Comparison of ENCODE assay signal across 8 cellular contexts in the genomic region with DNA sequence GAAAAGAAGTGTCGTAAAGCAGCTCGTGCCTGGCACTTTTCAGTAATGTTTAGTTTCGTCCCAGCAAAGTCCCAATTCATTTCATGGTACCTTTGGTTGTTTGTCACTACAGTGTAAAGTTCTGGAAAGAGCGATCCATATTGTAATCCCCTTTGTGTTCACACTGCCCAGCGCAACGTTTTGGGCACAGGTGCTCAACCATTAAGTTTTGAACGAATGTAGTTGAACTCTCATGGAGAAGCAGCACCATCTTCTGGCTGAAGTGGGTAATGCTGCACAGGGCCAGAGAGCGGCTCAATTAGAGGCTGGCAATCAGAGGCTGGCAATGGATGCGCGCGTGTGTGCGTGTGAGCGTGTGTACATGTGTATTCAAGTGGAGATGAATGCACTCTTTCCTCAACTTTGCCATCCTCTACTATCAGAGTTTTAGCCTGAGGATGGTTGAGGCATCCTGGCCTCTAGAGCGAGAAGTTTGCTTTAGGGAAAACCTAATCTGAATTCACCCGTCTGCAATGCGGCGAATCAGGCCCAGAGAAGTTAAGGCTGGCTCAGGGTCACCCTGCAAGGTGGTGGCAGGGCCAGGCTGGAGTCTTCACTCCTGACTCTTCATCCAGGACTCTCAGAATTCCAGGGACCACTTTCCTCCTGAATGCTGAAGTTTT. TPM values are rescaled to one million over a fixed set of nuclear protein-coding genes. Genes with fewer than 3 reads are reported as not detected.
DNase-seq lines count a peak whose midpoint lies in the region; ATAC-seq, FAIRE-seq and TF ChIP-seq lines count a peak whose summit lies in the region.

No MANE protein-coding gene starts in this region.

- H3K27me3 ChIP-seq in HepG2 (ENCODE audit: control insufficient read depth in 1 of 2, insufficient read depth in 2 of 2, low read length in 2 of 2) = peaks cover 1 to 4% of the 10 kb centered on the region in 2 experiments; a peak in 3 of 5 replicates

- TF ChIP-seq EP300 in HepG2 (IDR thresholded peaks at IDR 0.05; ENCODE audit: low read depth in 2 of 2, low read length in 2 of 2) = no peak
- TF ChIP-seq EP300 in HepG2 (CRISPR knock-in tag; IDR thresholded peaks at IDR 0.05; ENCODE audit: borderline replicate concordance) = no peak

- no peak overlapping the region for H3K27ac ChIP-seq in HepG2 (ENCODE audit: extremely low read length, insufficient read depth, low read length)

- H3K9me3 ChIP-seq in HepG2 (ENCODE audit: low read length) = no peaks in the 10 kb centered on the region

- H3K36me3 ChIP-seq in HepG2 (replicated peaks in 1 of 2; ENCODE audit: control insufficient read depth in 1 of 2, insufficient read depth in 2 of 2, low read length in 2 of 2) = no peaks in the 10 kb centered on the region

- in situ Hi-C loops in HepG2 (cut with HindIII; ENCODE audit: extremely low pct_ligation_motif_present, low pct_unique_long_range_greater_than_20kb) = loop anchor here (10.0 kb wide), 2 partner anchors 218 to 258 kb away; partner anchors contain the start of gene MRPS23

- no peak overlapping the region for H3K4me3 ChIP-seq in AG09309 (ENCODE audit: control insufficient read depth, low read depth, low read length)
- no peak overlapping the region for H3K4me3 ChIP-seq in HepG2 (replicated peaks in 1 of 3; ENCODE audit: insufficient read depth in 1 of 3, low read depth in 2 of 3, low read length in 3 of 3)

- H2AFZ ChIP-seq in HepG2 (ENCODE audit: low read length) = no peak overlapping the region

- no peaks in the 10 kb centered on the region for H3K4me1 ChIP-seq in HepG2 (ENCODE audit: insufficient read depth, low read length)

- BruUV-seq in HepG2 (replicated peaks; lab: Mats Ljungman, UMichigan) = no TSS peak

- TF ChIP-seq POLR2A in HepG2 (IDR thresholded peaks at IDR 0.05; ENCODE audit: insufficient read depth in 1 of 2, low read depth in 2 of 2, low read length in 2 of 2) = no peak

- peak; percentile 97 for TF ChIP-seq CTCF in AG09309 (IDR thresholded peaks at IDR 0.05; ENCODE audit: control insufficient read depth, insufficient read depth, low read depth, low read length, missing control alignments)
- peak; percentile 98 for TF ChIP-seq CTCF in HepG2 (CRISPR knock-in tag; IDR thresholded peaks at IDR 0.05)

- peak overlapping the region; percentile 43 for H3K4me2 ChIP-seq in HepG2 (ENCODE audit: low read depth, low read length)

- CTCF ChIA-PET in HepG2 (lab: Yijun Ruan, JAX; ENCODE audit: low intra/inter-chr PET ratio, low total read pairs) = interaction anchor here (0.7 to 2.0 kb wide), 7 partner anchors 29 to 280 kb away, joined by 3 to 13 read pairs (median 4); no protein-coding TSS in a partner anchor

- H4K20me1 ChIP-seq in HepG2 (ENCODE audit: insufficient read depth, low read length) = no peaks in the 10 kb centered on the region

- ATAC-seq in HepG2 (peak; percentile 84), HG02588 (IDR thresholded peaks at IDR 0.05; ENCODE audit: unreplicated experiment) (no peak)

- POLR2A ChIA-PET in HepG2 (lab: Yijun Ruan, JAX) = no interaction called here

- no peak for DNase-seq in AG09309 (ENCODE audit: low read depth)
- DNase-seq in HCEC 1CT = peak; percentile 42
- peak; percentile 92 for DNase-seq in NCI-H510A treated with DMSO at 0.1 percent for 48 hours (lab: John Stamatoyannopoulos, UW)
- DNase-seq in activated CD4-positive, alpha-beta T cell treated with anti-CD3 and anti-CD28 coated beads for 24 hours (ENCODE audit: low read depth in 2 of 2) = peak; percentile 87 to 88
- DNase-seq in cerebellum (ENCODE audit: low spot score) = peak; percentile 80
- peak; percentile 70 for DNase-seq in HepG2 (ENCODE audit: low spot score)
- DNase-seq in stimulated activated CD4-positive, alpha-beta T cell treated with anti-CD3 and anti-CD28 coated beads, TNF-alpha, amount 100 ng/mL, for 1 hour (ENCODE audit: low read depth in 3 of 3, low spot score in 1 of 3) = peak; percentile 54 to 85 (median 73)

- H3K9ac ChIP-seq in HepG2 (ENCODE audit: insufficient read depth, low read depth, low read length) = no peak overlapping the region

- peak; percentile 96 for FAIRE-seq in HepG2 (lab: Jason Lieb, UNC)

- 32% methylated on average over 16 of the region's 17 CpGs for WGBS in HepG2 (ENCODE audit: low lambda C conversion rate)

- TF ChIP-seq RAD21 in HepG2 (CRISPR knock-in tag; IDR thresholded peaks at IDR 0.05) = peak; percentile 93

- intact Hi-C loops in HepG2 (cut with micrococcal nuclease; ENCODE audit: unreplicated experiment) = loop anchor here (1.0 to 5.0 kb wide), 4 partner anchors 114 to 981 kb away; no protein-coding TSS in a partner anchor

- H3K79me2 ChIP-seq in HepG2 (ENCODE audit: insufficient read depth, low read length) = no peaks in the 10 kb centered on the region

RNA-seq across cellular contexts. Expression of gene DYNLL2, which starts 29.9 kb away (rescaled TPM):
- total RNA-seq in cerebellum (41.7 TPM), HepG2 (2016; rRNA removed; fragmentation: Illumina TruSeq; extraction: Trizol) (29.0 and 34.8 TPM in 2 replicates)
- total RNA-seq in HepG2 (2016; cell fraction: cytosol; rRNA removed; fragmentation: Illumina TruSeq; extraction: Trizol; ENCODE audit: low read depth) = 6.1 and 6.8 TPM in 2 replicates
- 29.9 and 31.0 TPM in 2 replicates for total RNA-seq in HepG2 (2016; cell fraction: insoluble cytoplasmic fraction; rRNA removed; fragmentation: Illumina TruSeq; extraction: Trizol)
- 22.5 and 23.1 TPM in 2 replicates for total RNA-seq in HepG2 (2016; cell fraction: membrane; rRNA removed; fragmentation: Illumina TruSeq; extraction: Trizol)
- 16.4 and 17.6 TPM in 2 replicates for total RNA-seq in HepG2 (2016; cell fraction: nucleus; rRNA removed; fragmentation: Illumina TruSeq; extraction: Trizol)
- 9.5 and 10.5 TPM in 2 replicates for polyA plus RNA-seq in HepG2 (2011; rRNA removed)
- polyA plus RNA-seq in HepG2 (2011; cell fraction: cytosol; rRNA removed) = 6.6 and 7.9 TPM in 2 replicates
- 6.7 and 9.3 TPM in 2 replicates for polyA plus RNA-seq in HepG2 (2011; cell fraction: nucleus; rRNA removed)
- 27.1 and 28.2 TPM in 2 replicates for polyA plus RNA-seq in HepG2 (2012)
- polyA plus RNA-seq in HepG2 (2016; cell fraction: cytosol; fragmentation: Illumina TruSeq; extraction: Trizol; ENCODE audit: low read depth) = 7.8 and 8.2 TPM in 2 replicates
- 44.6 and 48.8 TPM in 2 replicates for polyA plus RNA-seq in HepG2 (2016; cell fraction: insoluble cytoplasmic fraction; fragmentation: Illumina TruSeq; extraction: Trizol; ENCODE audit: low read depth)
- polyA plus RNA-seq in HepG2 (2016; cell fraction: membrane; fragmentation: Illumina TruSeq; extraction: Trizol; ENCODE audit: low read depth) = 22.6 and 24.9 TPM in 2 replicates
- 31.1 and 32.2 TPM in 2 replicates for polyA plus RNA-seq in HepG2 (2016; cell fraction: nucleus; fragmentation: Illumina TruSeq; extraction: Trizol; ENCODE audit: insufficient read depth, low read depth)
- 7.7 and 8.6 TPM in 2 replicates for polyA minus RNA-seq in HepG2 (2011; rRNA and poly(A)+ RNA removed; ENCODE audit: low replicate concordance)
- polyA minus RNA-seq in HepG2 (2011; cell fraction: cytosol; rRNA and poly(A)+ RNA removed) = 5.7 and 6.4 TPM in 2 replicates
- 13.6 and 19.5 TPM in 2 replicates for polyA minus RNA-seq in HepG2 (2011; cell fraction: nucleus; rRNA and poly(A)+ RNA removed)

RNA-seq across cellular contexts. Expression of gene OR4D1, which starts 35.1 kb away (rescaled TPM):
- total RNA-seq in cerebellum = 0.18 TPM
- total RNA-seq in HepG2 (2016; rRNA removed; fragmentation: Illumina TruSeq; extraction: Trizol) = not detected in 2 replicates
- total RNA-seq in HepG2 (2016; cell fraction: cytosol; rRNA removed; fragmentation: Illumina TruSeq; extraction: Trizol; ENCODE audit: low read depth) = not detected in 2 replicates
- not detected in 2 replicates for total RNA-seq in HepG2 (2016; cell fraction: insoluble cytoplasmic fraction; rRNA removed; fragmentation: Illumina TruSeq; extraction: Trizol)
- total RNA-seq in HepG2 (2016; cell fraction: membrane; rRNA removed; fragmentation: Illumina TruSeq; extraction: Trizol) = not detected in 2 replicates
- not detected in 2 replicates for total RNA-seq in HepG2 (2016; cell fraction: nucleus; rRNA removed; fragmentation: Illumina TruSeq; extraction: Trizol)
- not detected in 2 replicates for polyA plus RNA-seq in HepG2 (2011; rRNA removed)
- polyA plus RNA-seq in HepG2 (2011; cell fraction: cytosol; rRNA removed) = not detected in 2 replicates
- polyA plus RNA-seq in HepG2 (2011; cell fraction: nucleus; rRNA removed) = not detected in 2 replicates
- not detected in 2 replicates for polyA plus RNA-seq in HepG2 (2012)
- not detected in 2 replicates for polyA plus RNA-seq in HepG2 (2016; cell fraction: cytosol; fragmentation: Illumina TruSeq; extraction: Trizol; ENCODE audit: low read depth)
- not detected in 2 replicates for polyA plus RNA-seq in HepG2 (2016; cell fraction: insoluble cytoplasmic fraction; fragmentation: Illumina TruSeq; extraction: Trizol; ENCODE audit: low read depth)
- not detected in 2 replicates for polyA plus RNA-seq in HepG2 (2016; cell fraction: membrane; fragmentation: Illumina TruSeq; extraction: Trizol; ENCODE audit: low read depth)
- polyA plus RNA-seq in HepG2 (2016; cell fraction: nucleus; fragmentation: Illumina TruSeq; extraction: Trizol; ENCODE audit: insufficient read depth, low read depth) = not detected in 2 replicates
- not detected in 2 replicates for polyA minus RNA-seq in HepG2 (2011; rRNA and poly(A)+ RNA removed; ENCODE audit: low replicate concordance)
- not detected in 2 replicates for polyA minus RNA-seq in HepG2 (2011; cell fraction: cytosol; rRNA and poly(A)+ RNA removed)
- polyA minus RNA-seq in HepG2 (2011; cell fraction: nucleus; rRNA and poly(A)+ RNA removed) = not detected in 2 replicates

RNA-seq across cellular contexts. Expression of gene OR4D2, which starts 53.7 kb away (rescaled TPM):
- total RNA-seq in cerebellum (not detected), HepG2 (2016; rRNA removed; fragmentation: Illumina TruSeq; extraction: Trizol) (not detected in 2 replicates)
- not detected in 2 replicates for total RNA-seq in HepG2 (2016; cell fraction: cytosol; rRNA removed; fragmentation: Illumina TruSeq; extraction: Trizol; ENCODE audit: low read depth)
- not detected in 2 replicates for total RNA-seq in HepG2 (2016; cell fraction: insoluble cytoplasmic fraction; rRNA removed; fragmentation: Illumina TruSeq; extraction: Trizol)
- not detected in 2 replicates for total RNA-seq in HepG2 (2016; cell fraction: membrane; rRNA removed; fragmentation: Illumina TruSeq; extraction: Trizol)
- total RNA-seq in HepG2 (2016; cell fraction: nucleus; rRNA removed; fragmentation: Illumina TruSeq; extraction: Trizol) = not detected in 2 replicates
- not detected in 2 replicates for polyA plus RNA-seq in HepG2 (2011; rRNA removed)
- polyA plus RNA-seq in HepG2 (2011; cell fraction: cytosol; rRNA removed) = not detected in 2 replicates
- not detected in 2 replicates for polyA plus RNA-seq in HepG2 (2011; cell fraction: nucleus; rRNA removed)
- not detected in 2 replicates for polyA plus RNA-seq in HepG2 (2012)
- not detected in 2 replicates for polyA plus RNA-seq in HepG2 (2016; cell fraction: cytosol; fragmentation: Illumina TruSeq; extraction: Trizol; ENCODE audit: low read depth)
- polyA plus RNA-seq in HepG2 (2016; cell fraction: insoluble cytoplasmic fraction; fragmentation: Illumina TruSeq; extraction: Trizol; ENCODE audit: low read depth) = not detected in 2 replicates
- not detected in 2 replicates for polyA plus RNA-seq in HepG2 (2016; cell fraction: membrane; fragmentation: Illumina TruSeq; extraction: Trizol; ENCODE audit: low read depth)
- not detected in 2 replicates for polyA plus RNA-seq in HepG2 (2016; cell fraction: nucleus; fragmentation: Illumina TruSeq; extraction: Trizol; ENCODE audit: insufficient read depth, low read depth)
- not detected in 2 replicates for polyA minus RNA-seq in HepG2 (2011; rRNA and poly(A)+ RNA removed; ENCODE audit: low replicate concordance)
- polyA minus RNA-seq in HepG2 (2011; cell fraction: cytosol; rRNA and poly(A)+ RNA removed) = not detected in 2 replicates
- polyA minus RNA-seq in HepG2 (2011; cell fraction: nucleus; rRNA and poly(A)+ RNA removed) = not detected in 2 replicates
